ENCODE assay signal across 1 cellular context in the genomic region with DNA sequence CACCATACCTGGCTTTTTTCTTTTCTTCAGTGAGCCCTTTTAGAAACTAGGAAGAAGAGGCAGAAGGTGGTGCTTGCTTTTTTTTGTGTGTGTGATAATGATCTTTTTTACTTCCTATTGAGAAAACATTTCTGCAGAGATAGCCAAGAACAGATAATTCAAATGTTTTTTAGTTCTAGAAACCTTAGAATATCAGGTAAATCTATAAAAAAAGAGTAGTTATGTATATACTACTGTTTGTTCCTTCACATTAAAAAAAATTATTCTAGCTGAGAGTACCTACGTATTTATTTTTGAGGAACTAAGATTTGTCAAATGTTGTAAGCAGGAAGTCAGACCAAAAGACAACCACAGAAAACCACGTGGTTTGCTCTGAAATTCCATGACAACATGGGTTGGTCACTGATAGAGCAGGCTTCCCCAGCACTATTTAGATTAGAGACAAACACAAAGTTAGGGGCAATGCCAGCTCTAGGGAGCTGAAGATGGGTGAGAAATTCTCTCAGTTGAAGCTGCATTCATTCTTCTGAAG.
TF ChIP-seq lines count a peak whose summit lies in the region.

No MANE protein-coding gene starts in this region.

TF ChIP-seq in IMR-90, 13 proteins besides CTCF, POLR2A, EP300 and RAD21 (continued from another document):
- TF ChIP-seq MXI1 (IDR thresholded peaks at IDR 0.05; ENCODE audit: borderline replicate concordance, low read depth, low read length) = peak; percentile 72; the same call in 1 of the 2 replicates
- TF ChIP-seq CEBPB (IDR thresholded peaks at IDR 0.05; ENCODE audit: low read depth, low read length) = no peak
- TF ChIP-seq, protein P1, sequence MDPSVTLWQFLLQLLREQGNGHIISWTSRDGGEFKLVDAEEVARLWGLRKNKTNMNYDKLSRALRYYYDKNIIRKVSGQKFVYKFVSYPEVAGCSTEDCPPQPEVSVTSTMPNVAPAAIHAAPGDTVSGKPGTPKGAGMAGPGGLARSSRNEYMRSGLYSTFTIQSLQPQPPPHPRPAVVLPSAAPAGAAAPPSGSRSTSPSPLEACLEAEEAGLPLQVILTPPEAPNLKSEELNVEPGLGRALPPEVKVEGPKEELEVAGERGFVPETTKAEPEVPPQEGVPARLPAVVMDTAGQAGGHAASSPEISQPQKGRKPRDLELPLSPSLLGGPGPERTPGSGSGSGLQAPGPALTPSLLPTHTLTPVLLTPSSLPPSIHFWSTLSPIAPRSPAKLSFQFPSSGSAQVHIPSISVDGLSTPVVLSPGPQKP (IDR thresholded peaks at IDR 0.05; ENCODE audit: borderline replicate concordance, low read depth, low read length) = no peak
- TF ChIP-seq, protein P2, sequence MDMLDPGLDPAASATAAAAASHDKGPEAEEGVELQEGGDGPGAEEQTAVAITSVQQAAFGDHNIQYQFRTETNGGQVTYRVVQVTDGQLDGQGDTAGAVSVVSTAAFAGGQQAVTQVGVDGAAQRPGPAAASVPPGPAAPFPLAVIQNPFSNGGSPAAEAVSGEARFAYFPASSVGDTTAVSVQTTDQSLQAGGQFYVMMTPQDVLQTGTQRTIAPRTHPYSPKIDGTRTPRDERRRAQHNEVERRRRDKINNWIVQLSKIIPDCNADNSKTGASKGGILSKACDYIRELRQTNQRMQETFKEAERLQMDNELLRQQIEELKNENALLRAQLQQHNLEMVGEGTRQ (IDR thresholded peaks at IDR 0.05; ENCODE audit: low read depth, low read length) = peak; percentile 71
- no peak for TF ChIP-seq MAZ (IDR thresholded peaks at IDR 0.05; ENCODE audit: borderline replicate concordance, low read depth, low read length)
